ENCODE assay signal across 9 cellular contexts in the genomic region with DNA sequence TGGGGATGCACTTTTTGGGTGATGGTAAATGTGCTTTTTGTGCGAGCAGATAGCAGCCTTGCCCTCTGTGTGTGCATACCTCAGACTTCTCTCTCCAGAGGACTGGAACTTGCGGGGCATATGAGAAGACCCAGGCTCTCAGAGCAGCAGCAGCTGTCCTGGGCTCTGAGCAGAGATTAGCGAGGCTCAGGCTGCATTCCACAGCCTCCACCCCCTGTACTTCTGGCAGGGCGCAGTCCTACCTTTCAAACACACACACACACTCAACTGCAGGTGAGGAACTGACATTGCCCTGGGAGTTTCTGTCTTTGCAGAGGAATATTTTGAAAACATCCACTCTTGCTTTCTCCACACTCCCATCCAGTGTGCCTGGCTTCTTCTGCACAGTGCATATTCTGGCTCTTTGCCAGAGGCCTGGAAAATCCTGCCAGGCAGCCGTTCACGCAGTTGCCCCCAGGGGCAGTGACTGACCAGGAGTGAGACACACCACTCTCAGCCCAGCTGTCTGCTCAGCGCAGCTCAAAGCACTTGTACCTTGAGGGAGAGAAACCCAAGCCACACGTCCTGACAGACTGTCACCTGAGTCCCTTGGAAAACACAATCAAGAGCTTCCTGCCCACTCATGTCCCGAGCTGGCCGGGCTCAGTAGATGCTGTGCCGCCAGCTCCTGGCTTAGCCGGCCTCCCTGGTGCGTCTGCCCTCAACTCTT.
DNase-seq lines count a peak whose midpoint lies in the region; ATAC-seq and TF ChIP-seq lines count a peak whose summit lies in the region.
"Had no signal": no experiment of that assay in that cellular context is flagged by ENCODE, and none has a peak within 500 bp of the region (broad histone marks: within the 10 kb centered on the region; RNA-seq: fewer than 3 reads in every experiment).

No MANE protein-coding gene starts in this region.

- TF ChIP-seq CTCF in PC-3 (conservative IDR thresholded peaks at IDR 0.05; ENCODE audit: low read depth, low read length) (peak; percentile 48), glutamatergic neuron (IDR thresholded peaks at IDR 0.05; ENCODE audit: partially characterized antibody, unreplicated experiment) (peak; percentile 48), smooth muscle cell (IDR thresholded peaks at IDR 0.05; ENCODE audit: borderline replicate concordance, insufficient read depth, poor library complexity, severe bottlenecking) (peak; percentile 10)

- H3K79me2 ChIP-seq in PC-3 (ENCODE audit: low read length) (no peaks in the 10 kb centered on the region), smooth muscle cell (ENCODE audit: low read depth) (no peaks in the 10 kb centered on the region)

- no peak overlapping the region for H3K9ac ChIP-seq in PC-3 (ENCODE audit: low read length)
- H3K9ac ChIP-seq in smooth muscle cell (ENCODE audit: low read depth) = no peak overlapping the region

- ATAC-seq in PC-3 = peak; percentile 35; the same call in 1 of the 2 replicates
- ATAC-seq in HG03469 (IDR thresholded peaks at IDR 0.05; ENCODE audit: unreplicated experiment) = no peak
- ATAC-seq in GM19023 (IDR thresholded peaks at IDR 0.05; ENCODE audit: unreplicated experiment) = no peak

- no peaks in the 10 kb centered on the region for H3K36me3 ChIP-seq in PC-3 (ENCODE audit: low read depth, low read length)
- H3K36me3 ChIP-seq in smooth muscle cell (ENCODE audit: low read depth) = no peaks in the 10 kb centered on the region

- no peak overlapping the region for H3K27ac ChIP-seq in PC-3 (ENCODE audit: low read length)
- H3K27ac ChIP-seq in smooth muscle cell (ENCODE audit: low read depth) = no peak overlapping the region

- no peak overlapping the region for H3K4me3 Mint-ChIP-seq in glutamatergic neuron (ENCODE audit: unreplicated experiment)

- no peaks in the 10 kb centered on the region for H4K20me1 ChIP-seq in PC-3 (ENCODE audit: low read length)
- H4K20me1 ChIP-seq in smooth muscle cell (ENCODE audit: low read depth) = no peaks in the 10 kb centered on the region

- H3K9me2 ChIP-seq in PC-3 (replicated peaks; ENCODE audit: low read length) = no peaks in the 10 kb centered on the region

- no peaks in the 10 kb centered on the region for H3K27me3 Mint-ChIP-seq in glutamatergic neuron (ENCODE audit: unreplicated experiment)

- no TSS peak for BruUV-seq in PC-3 (replicated peaks; lab: Mats Ljungman, UMichigan)

- no peaks in the 10 kb centered on the region for H3K9me3 ChIP-seq in PC-3 (ENCODE audit: low read length)
- no peaks in the 10 kb centered on the region for H3K9me3 ChIP-seq in smooth muscle cell (replicated peaks; ENCODE audit: low read depth)

- WGBS in smooth muscle cell (ENCODE audit: low lambda C conversion rate) = 54% methylated on average over 13 of the region's 13 CpGs

- no peaks in the 10 kb centered on the region for H3K36me3 Mint-ChIP-seq in glutamatergic neuron (ENCODE audit: unreplicated experiment)

- CTCF ChIA-PET in PC-3 (lab: Charles Lee) = no interaction called here

- no peaks in the 10 kb centered on the region for H3K9me3 Mint-ChIP-seq in glutamatergic neuron (ENCODE audit: unreplicated experiment)

- no peaks in the 10 kb centered on the region for H3F3A ChIP-seq in PC-3 (ENCODE audit: low read length, unreplicated experiment)
- no peaks in the 10 kb centered on the region for H3F3A ChIP-seq in smooth muscle cell (ENCODE audit: low read depth)

- no peak overlapping the region for H3K4me3 ChIP-seq in PC-3 (ENCODE audit: low read length)
- H3K4me3 ChIP-seq in smooth muscle cell = no peak overlapping the region

- intact Hi-C loops in PC-3 (cut with micrococcal nuclease) = no loop called here

- no peak overlapping the region for H3K4me2 ChIP-seq in PC-3 (ENCODE audit: low read length)
- H3K4me2 ChIP-seq in smooth muscle cell = no peak overlapping the region

- POLR2A ChIA-PET in PC-3 (lab: Charles Lee; ENCODE audit: unreplicated experiment) = no interaction called here

- H3K4me1 Mint-ChIP-seq in glutamatergic neuron (ENCODE audit: low read depth, unreplicated experiment) = peaks cover 15% of the 10 kb centered on the region

- H3K27ac Mint-ChIP-seq in glutamatergic neuron (ENCODE audit: unreplicated experiment) = peak overlapping the region; percentile 44

- H3K27me3 ChIP-seq in PC-3 (ENCODE audit: low read length) = no peaks in the 10 kb centered on the region
- no peaks in the 10 kb centered on the region for H3K27me3 ChIP-seq in smooth muscle cell (ENCODE audit: low read depth)

- DNase-seq in NCI-H1105 treated with DMSO at 0.1 percent for 48 hours (lab: John Stamatoyannopoulos, UW) (peak; percentile 36), PC-3 (peak; percentile 71), glutamatergic neuron (peak; percentile 75), smooth muscle cell (lab: John Stamatoyannopoulos, UW; ENCODE audit: unreplicated experiment) (no peak)
- no peak for DNase-seq in stimulated activated CD4-positive, alpha-beta T cell treated with anti-CD3 and anti-CD28 coated beads, Interleukin-4, amount 100 ng/mL, for 1 hour
- DNase-seq: activated CD4-positive, alpha-beta T cell treated with anti-CD3 and anti-CD28 coated beads for 4 hours; NK-92 treated with Interleukin-12 subunit alpha and Interleukin-12 subunit beta, amount 100 ng/mL, for 24 hours had no signal

- peaks cover 10% of the 10 kb centered on the region for H3K4me1 ChIP-seq in PC-3 (ENCODE audit: insufficient read depth, low read length)
- H3K4me1 ChIP-seq in smooth muscle cell (ENCODE audit: low read depth) = no peaks in the 10 kb centered on the region

- H2AFZ ChIP-seq in PC-3 (ENCODE audit: low read length) = no peak overlapping the region
- H2AFZ ChIP-seq in smooth muscle cell (ENCODE audit: low read depth) = no peak overlapping the region

Comparison
In these comparisons a context has a peak if more than half of its experiments do, and no peak if none do; other contexts are left out.
1. DNase-seq: peak in NCI-H1105 treated with DMSO at 0.1 percent for 48 hours (single experiment), PC-3 (single experiment) and glutamatergic neuron (single experiment); none in smooth muscle cell (single experiment) and stimulated activated CD4-positive, alpha-beta T cell treated with anti-CD3 and anti-CD28 coated beads, Interleukin-4, amount 100 ng/mL, for 1 hour (single experiment).
2. Peak in every context shown above with its lines, with median percentiles within 50 percentile points of each other: CTCF ChIP-seq.